ENCODE assay signal across 8 cellular contexts in the genomic region with DNA sequence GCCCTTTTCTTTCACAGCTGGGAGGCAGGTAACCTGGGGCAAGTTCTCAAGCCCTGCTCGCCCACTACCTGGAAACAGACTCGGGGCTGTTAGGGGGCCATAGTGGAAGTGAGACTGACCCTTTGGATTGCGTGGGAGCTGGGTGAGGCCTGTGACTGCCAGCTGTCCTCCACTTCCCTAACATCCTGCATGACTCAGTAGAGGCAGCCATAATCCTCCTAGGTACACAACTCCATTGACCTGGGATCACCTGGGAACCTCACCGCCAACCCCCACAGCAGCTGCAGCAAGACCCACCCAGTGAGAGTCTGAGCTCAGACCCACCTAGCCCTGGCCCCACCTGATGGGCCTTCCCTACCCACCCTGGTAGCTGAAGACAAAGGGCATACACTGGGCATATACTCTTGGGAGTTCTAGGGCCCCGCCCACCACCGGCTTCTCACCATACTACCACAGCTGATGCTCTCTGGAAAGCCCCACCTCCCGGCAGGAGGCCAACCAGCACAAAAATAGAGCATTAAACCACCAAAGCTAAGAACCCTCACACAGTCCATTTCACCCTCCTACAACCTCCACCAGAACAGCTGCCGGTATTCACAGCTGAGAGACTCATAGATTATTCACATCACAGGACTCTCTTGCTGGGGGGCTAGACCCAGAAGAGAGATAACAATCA.
DNase-seq lines count a peak whose midpoint lies in the region; ATAC-seq and TF ChIP-seq lines count a peak whose summit lies in the region.

No MANE protein-coding gene starts in this region.

- H3K79me2 ChIP-seq in trophoblast cell (ENCODE audit: control insufficient read depth, insufficient read depth, low read length, poor library complexity), result no peaks in the 10 kb centered on the region

- H3K4me1 ChIP-seq in upper lobe of right lung, result no peaks in the 10 kb centered on the region
- H3K4me1 ChIP-seq in trophoblast cell (ENCODE audit: control insufficient read depth in 1 of 2, insufficient read depth in 2 of 2, low read length in 2 of 2), result no peaks in the 10 kb centered on the region

- in situ Hi-C loops in Caki2 (cut with HindIII; ENCODE audit: low pct_unique_long_range_greater_than_20kb, low sequenced_read_pairs), result no loop called here

- no peak overlapping the region for H3K27ac ChIP-seq in upper lobe of right lung
- H3K27ac ChIP-seq in trophoblast cell (ENCODE audit: low read depth, low read length), result no peak overlapping the region

- H3K4me3 ChIP-seq in upper lobe of right lung (no peak overlapping the region), trophoblast cell (ENCODE audit: low read depth, low read length) (no peak overlapping the region)

- peak; percentile 87 for ATAC-seq in GM19397 (IDR thresholded peaks at IDR 0.05; ENCODE audit: unreplicated experiment)
- peak; percentile 57 for ATAC-seq in HG03095 (IDR thresholded peaks at IDR 0.05; ENCODE audit: unreplicated experiment)
- ATAC-seq in upper lobe of right lung, result no peak
- no peak for ATAC-seq in sciatic nerve

- H3K4ac ChIP-seq in trophoblast cell (ENCODE audit: low read depth, low read length), result no peak overlapping the region

- no peak overlapping the region for H3K4me2 ChIP-seq in trophoblast cell (ENCODE audit: low read length)

- H3K23ac ChIP-seq in trophoblast cell (ENCODE audit: low read length), result no peak overlapping the region

- H3K36me3 ChIP-seq in upper lobe of right lung (no peaks in the 10 kb centered on the region), trophoblast cell (ENCODE audit: control insufficient read depth in 1 of 2, insufficient read depth in 2 of 2, low read length in 2 of 2) (no peaks in the 10 kb centered on the region)

- no peak overlapping the region for H2BK120ac ChIP-seq in trophoblast cell (ENCODE audit: insufficient read depth, low read length, poor library complexity)

- H3K14ac ChIP-seq in trophoblast cell (ENCODE audit: low read length), result no peak overlapping the region

- no peak overlapping the region for H2AK5ac ChIP-seq in trophoblast cell (ENCODE audit: low read length)

- intact Hi-C loops in upper lobe of right lung (cut with DNase I), result no loop called here
- intact Hi-C loops in sciatic nerve (cut with DNase I), result no loop called here

- H3K27me3 ChIP-seq in upper lobe of right lung, result no peaks in the 10 kb centered on the region
- H3K27me3 ChIP-seq in trophoblast cell (ENCODE audit: insufficient read depth, low read length), result no peaks in the 10 kb centered on the region

- H4K12ac ChIP-seq in trophoblast cell (ENCODE audit: low read depth, low read length), result no peak overlapping the region

- no peak overlapping the region for H3K9ac ChIP-seq in trophoblast cell (ENCODE audit: low read length)

- H3K79me1 ChIP-seq in trophoblast cell (ENCODE audit: low read length), result no peaks in the 10 kb centered on the region

- no peak for TF ChIP-seq CTCF in upper lobe of right lung (IDR thresholded peaks at IDR 0.05)

- WGBS in trophoblast cell (ENCODE audit: extremely low coverage, insufficient coverage, insufficient read length), result no CpG with 5 or more reads among the region's 8 CpGs

- no peaks in the 10 kb centered on the region for H3K9me3 ChIP-seq in upper lobe of right lung
- H3K9me3 ChIP-seq in trophoblast cell (ENCODE audit: insufficient read depth, low read depth, low read length), result no peaks in the 10 kb centered on the region

- H2BK5ac ChIP-seq in trophoblast cell (ENCODE audit: low read depth, low read length, poor library complexity), result no peak overlapping the region

- no peak overlapping the region for H2AFZ ChIP-seq in trophoblast cell (ENCODE audit: insufficient read depth, low read length, poor library complexity)

- no peak overlapping the region for H3K18ac ChIP-seq in trophoblast cell (ENCODE audit: low read length)

- H4K8ac ChIP-seq in trophoblast cell (ENCODE audit: low read depth, low read length), result no peak overlapping the region

- no peak overlapping the region for H2BK12ac ChIP-seq in trophoblast cell (ENCODE audit: low read length)

- peak; percentile 19 for DNase-seq in Caki2 (ENCODE audit: low read depth)
- peak; percentile 12 for DNase-seq in amniotic epithelial cell (ENCODE audit: low read depth)
- no peak for DNase-seq in upper lobe of right lung
- DNase-seq in sciatic nerve (ENCODE audit: low spot score), result no peak
- DNase-seq in trophoblast cell, result no peak
- no peak for DNase-seq in stimulated activated CD4-positive, alpha-beta T cell treated with anti-CD3 and anti-CD28 coated beads, Interleukin-1b, Interleukin-23, amount 100 ng/mL, for 48 hours

- no peak overlapping the region for H4K91ac ChIP-seq in trophoblast cell (ENCODE audit: low read depth, low read length)

Comparison
In these comparisons a context has a peak if more than half of its experiments do, and no peak if none do; other contexts are left out.
1. DNase-seq: peak in Caki2 (single experiment) and amniotic epithelial cell (single experiment); none in upper lobe of right lung (single experiment), sciatic nerve (single experiment), trophoblast cell (0 of 2) and stimulated activated CD4-positive, alpha-beta T cell treated with anti-CD3 and anti-CD28 coated beads, Interleukin-1b, Interleukin-23, amount 100 ng/mL, for 48 hours (single experiment).
2. ATAC-seq: peak in GM19397 (single experiment) and HG03095 (single experiment); none in upper lobe of right lung (single experiment) and sciatic nerve (single experiment).